In genomic region chr15:74197176-74197965, GRCh38 we compare ENCODE assay signal across 25 cellular contexts. TPM values are rescaled to one million over a fixed set of nuclear protein-coding genes. Genes with fewer than 3 reads are reported as not detected.
"Had no signal": no experiment of that assay in that cellular context is flagged by ENCODE, and none has a peak within 500 bp of the region (broad histone marks: within the 10 kb centered on the region; RNA-seq: fewer than 3 reads in every experiment).

No MANE protein-coding gene starts in this region.

- H3K27me3 ChIP-seq: dorsolateral prefrontal cortex, heart left ventricle, thyroid gland had no signal

- DNase-seq: cortex of kidney; dorsolateral prefrontal cortex; effector CD8-positive, alpha-beta T cell; heart left ventricle; hippocampal formation; left colon; left ventricle myocardium superior; mesendoderm; naive thymus-derived CD4-positive, alpha-beta T cell; nephron progenitor cell; posterior cingulate gyrus; sigmoid colon; small intestine; stimulated activated CD4-positive, alpha-beta T cell treated with anti-CD3 and anti-CD28 coated beads, Interleukin-2, amount 100 ng/mL, for 48 hours; stimulated activated naive CD8-positive, alpha-beta T cell treated with anti-CD3 and anti-CD28 coated beads, Interleukin-15, Interleukin-2, amounts not matched to agents 100 U/mL and 50 U/mL, for 24 hours; thyroid gland had no signal

- H3K4me1 Mint-ChIP-seq: naive thymus-derived CD4-positive, alpha-beta T cell had no signal

- H3K4me3 Mint-ChIP-seq: naive thymus-derived CD4-positive, alpha-beta T cell; nephron progenitor cell; type B pancreatic cell had no signal

- H3K27ac Mint-ChIP-seq: naive thymus-derived CD4-positive, alpha-beta T cell; type B pancreatic cell had no signal

- H3K9me3 ChIP-seq: heart left ventricle, neutrophil, sigmoid colon, suprapubic skin, thyroid gland had no signal

- H3K9me3 Mint-ChIP-seq: naive thymus-derived CD4-positive, alpha-beta T cell; nephron progenitor cell; type B pancreatic cell had no signal

- H3K36me3 Mint-ChIP-seq: naive thymus-derived CD4-positive, alpha-beta T cell; type B pancreatic cell had no signal

- H3K27ac ChIP-seq: dorsolateral prefrontal cortex, heart left ventricle, neutrophil, sigmoid colon, suprapubic skin, thyroid gland had no signal

- ATAC-seq: heart left ventricle; left colon; left ventricle myocardium superior; naive thymus-derived CD4-positive, alpha-beta T cell; stimulated activated naive CD8-positive, alpha-beta T cell treated with anti-CD3 and anti-CD28 coated beads, Interleukin-15, Interleukin-2, amounts not matched to agents 100 U/mL and 50 U/mL, for 24 hours had no signal

- H3K36me3 ChIP-seq: heart left ventricle, neutrophil, sigmoid colon, suprapubic skin, thyroid gland had no signal

- H3K27me3 Mint-ChIP-seq: type B pancreatic cell had no signal

- H3K4me3 ChIP-seq: dorsolateral prefrontal cortex, heart left ventricle, lung, sigmoid colon, suprapubic skin, thyroid gland had no signal

RNA-seq across cellular contexts. Expression of gene STRA6, which starts 5.2 kb away (rescaled TPM):
- total RNA-seq: left colon; left ventricle myocardium superior; naive thymus-derived CD4-positive, alpha-beta T cell; pulmonary artery endothelial cell; thyroid gland had no signal
- polyA plus RNA-seq: fibroblast of lung; naive thymus-derived CD4-positive, alpha-beta T cell had no signal

RNA-seq across cellular contexts. Expression of gene ISLR, which starts 23.9 kb away (rescaled TPM):
- total RNA-seq: naive thymus-derived CD4-positive, alpha-beta T cell; pulmonary artery endothelial cell had no signal
- polyA plus RNA-seq: naive thymus-derived CD4-positive, alpha-beta T cell had no signal

RNA-seq across cellular contexts. Expression of gene CCDC33, which starts 38.8 kb away (rescaled TPM):
- total RNA-seq: fibroblast of lung; glomerular endothelial cell; heart left ventricle; left ventricle myocardium superior; naive thymus-derived CD4-positive, alpha-beta T cell; osteocyte; pulmonary artery endothelial cell; sigmoid colon had no signal
- polyA plus RNA-seq: esophagus; fibroblast of lung; naive thymus-derived CD4-positive, alpha-beta T cell had no signal
